ENCODE assay signal across 1 cellular context in genomic region chr9:9389904-9390303, GRCh38.
TF ChIP-seq lines count a peak whose summit lies in the region.

No MANE protein-coding gene starts in this region.

TF ChIP-seq in GM23338, 12 proteins besides CTCF, POLR2A, EP300 and RAD21 (continued from another document):
- TF ChIP-seq ZNF462 (CRISPR knock-in tag; IDR thresholded peaks at IDR 0.05) (no peak), CREB1 (CRISPR knock-in tag; IDR thresholded peaks at IDR 0.05; ENCODE audit: low read depth) (no peak), ZNF114 (CRISPR knock-in tag; IDR thresholded peaks at IDR 0.05) (no peak), ZNF331 (CRISPR knock-in tag; IDR thresholded peaks at IDR 0.05; ENCODE audit: low read depth) (no peak), EZH2 (IDR thresholded peaks at IDR 0.05; ENCODE audit: low read depth, unreplicated experiment) (no peak), NANOG (IDR thresholded peaks at IDR 0.05; ENCODE audit: borderline replicate concordance) (no peak), STAT1 (IDR thresholded peaks at IDR 0.05; ENCODE audit: unreplicated experiment) (no peak), EZH2phosphoT487 (IDR thresholded peaks at IDR 0.05; ENCODE audit: unreplicated experiment) (no peak), ETS1 (IDR thresholded peaks at IDR 0.05) (no peak)
- TF ChIP-seq, protein P1, sequence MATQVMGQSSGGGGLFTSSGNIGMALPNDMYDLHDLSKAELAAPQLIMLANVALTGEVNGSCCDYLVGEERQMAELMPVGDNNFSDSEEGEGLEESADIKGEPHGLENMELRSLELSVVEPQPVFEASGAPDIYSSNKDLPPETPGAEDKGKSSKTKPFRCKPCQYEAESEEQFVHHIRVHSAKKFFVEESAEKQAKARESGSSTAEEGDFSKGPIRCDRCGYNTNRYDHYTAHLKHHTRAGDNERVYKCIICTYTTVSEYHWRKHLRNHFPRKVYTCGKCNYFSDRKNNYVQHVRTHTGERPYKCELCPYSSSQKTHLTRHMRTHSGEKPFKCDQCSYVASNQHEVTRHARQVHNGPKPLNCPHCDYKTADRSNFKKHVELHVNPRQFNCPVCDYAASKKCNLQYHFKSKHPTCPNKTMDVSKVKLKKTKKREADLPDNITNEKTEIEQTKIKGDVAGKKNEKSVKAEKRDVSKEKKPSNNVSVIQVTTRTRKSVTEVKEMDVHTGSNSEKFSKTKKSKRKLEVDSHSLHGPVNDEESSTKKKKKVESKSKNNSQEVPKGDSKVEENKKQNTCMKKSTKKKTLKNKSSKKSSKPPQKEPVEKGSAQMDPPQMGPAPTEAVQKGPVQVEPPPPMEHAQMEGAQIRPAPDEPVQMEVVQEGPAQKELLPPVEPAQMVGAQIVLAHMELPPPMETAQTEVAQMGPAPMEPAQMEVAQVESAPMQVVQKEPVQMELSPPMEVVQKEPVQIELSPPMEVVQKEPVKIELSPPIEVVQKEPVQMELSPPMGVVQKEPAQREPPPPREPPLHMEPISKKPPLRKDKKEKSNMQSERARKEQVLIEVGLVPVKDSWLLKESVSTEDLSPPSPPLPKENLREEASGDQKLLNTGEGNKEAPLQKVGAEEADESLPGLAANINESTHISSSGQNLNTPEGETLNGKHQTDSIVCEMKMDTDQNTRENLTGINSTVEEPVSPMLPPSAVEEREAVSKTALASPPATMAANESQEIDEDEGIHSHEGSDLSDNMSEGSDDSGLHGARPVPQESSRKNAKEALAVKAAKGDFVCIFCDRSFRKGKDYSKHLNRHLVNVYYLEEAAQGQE (IDR thresholded peaks at IDR 0.05; ENCODE audit: unreplicated experiment), result no peak
TF ChIP-seq in GM23338: peak in this region for 0.
